8 cellular contexts compared by ENCODE assay signal in the genomic region with DNA sequence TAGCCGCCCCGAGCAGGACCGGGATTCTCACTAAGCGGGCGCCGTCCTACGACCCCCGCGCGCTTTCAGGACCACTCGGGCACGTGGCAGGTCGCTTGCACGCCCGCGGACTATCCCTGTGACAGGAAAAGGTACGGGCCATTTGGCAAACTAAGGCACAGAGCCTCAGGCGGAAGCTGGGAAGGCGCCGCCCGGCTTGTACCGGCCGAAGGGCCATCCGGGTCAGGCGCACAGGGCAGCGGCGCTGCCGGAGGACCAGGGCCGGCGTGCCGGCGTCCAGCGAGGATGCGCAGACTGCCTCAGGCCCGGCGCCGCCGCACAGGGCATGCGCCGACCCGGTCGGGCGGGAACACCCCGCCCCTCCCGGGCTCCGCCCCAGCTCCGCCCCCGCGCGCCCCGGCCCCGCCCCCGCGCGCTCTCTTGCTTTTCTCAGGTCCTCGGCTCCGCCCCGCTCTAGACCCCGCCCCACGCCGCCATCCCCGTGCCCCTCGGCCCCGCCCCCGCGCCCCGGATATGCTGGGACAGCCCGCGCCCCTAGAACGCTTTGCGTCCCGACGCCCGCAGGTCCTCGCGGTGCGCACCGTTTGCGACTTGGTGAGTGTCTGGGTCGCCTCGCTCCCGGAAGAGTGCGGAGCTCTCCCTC. TPM values are rescaled to one million over a fixed set of nuclear protein-coding genes. Genes with fewer than 3 reads are reported as not detected.
A peak's percentile ranks its signal among the peaks of the same experiment; 100 is the strongest.
DNase-seq lines count a peak whose midpoint lies in the region; ATAC-seq and TF ChIP-seq lines count a peak whose summit lies in the region.

Gene MGMT (plus strand): TSS at position 539 of the 643 bp plus-strand sequence.

- ATAC-seq in GM21717 (IDR thresholded peaks at IDR 0.05; ENCODE audit: unreplicated experiment) = peak; percentile 88
- peak; percentile 99 for ATAC-seq in activated B cell treated with CpG ODN at 0.5 μM for 24 hours (ENCODE audit: low read depth)

- H3K36me3 Mint-ChIP-seq in activated B cell treated with CpG ODN at 0.5 μM for 24 hours (ENCODE audit: low read depth) = peaks cover 8% of the 10 kb centered on the region

- peak within 1 kb of the TSS; percentile 79 to 88 (median 82) for H3K4me3 ChIP-seq in mammary epithelial cell (replicated peaks in 1 of 3; ENCODE audit: insufficient read depth in 1 of 3, low read depth in 2 of 3, low read length in 3 of 3)

- intact Hi-C loops in activated B cell treated with CpG ODN at 0.5 μM for 24 hours (cut with micrococcal nuclease) (loop anchor here (1.0 to 5.0 kb wide), 5 partner anchors 35 to 1340 kb away; partner anchors contain the start of gene MKI67), mammary epithelial cell (cut with micrococcal nuclease) (no loop called here)

- H3K4me3 Mint-ChIP-seq in activated B cell treated with CpG ODN at 0.5 μM for 24 hours = peak within 1 kb of the TSS; percentile 81

- H3K36me3 ChIP-seq in KOPT-K1 (ENCODE audit: insufficient read depth, low read length) (0 out of 2 replicates have a peak, but pooled peaks cover 14% of the 10 kb centered on the region), mammary epithelial cell (ENCODE audit: insufficient read depth, low read length) (no peaks in the 10 kb centered on the region)

- H3K27me3 ChIP-seq in mammary epithelial cell (ENCODE audit: insufficient read depth, low read length) = no peaks in the 10 kb centered on the region

- POLR2A ChIA-PET in activated B cell treated with CpG ODN at 0.5 μM for 24 hours (lab: Charles Lee) = interaction anchor here (0.6 to 3.6 kb wide), 10 partner anchors 9 to 670 kb away, joined by 3 to 20 read pairs (median 3); partner anchors contain the start of genes C10orf143 and GLRX3

- BruUV-seq in mammary epithelial cell (replicated peaks; lab: Mats Ljungman, UMichigan) = no TSS peak

- peak within 1 kb of the TSS; percentile 98 for H3K4me2 ChIP-seq in mammary epithelial cell (ENCODE audit: insufficient read depth, low read depth, low read length)

- H3K9ac ChIP-seq in mammary epithelial cell (ENCODE audit: insufficient read depth, low read length) = peak within 1 kb of the TSS; percentile 32

- H4K20me1 ChIP-seq in mammary epithelial cell (ENCODE audit: insufficient read depth, low read length) = no peaks in the 10 kb centered on the region

- in situ Hi-C loops in mammary epithelial cell (cut with MboI; ENCODE audit: low sequenced_read_pairs in 2 of 2) = no loop called here

- no CpG with 5 or more reads among the region's 83 CpGs for WGBS in mammary epithelial cell (ENCODE audit: low coverage, missing lambda C conversion rate)

- H3K27ac ChIP-seq in KOPT-K1 (ENCODE audit: low read depth, low read length, poor library complexity, severe bottlenecking) (peak within 1 kb of the TSS; percentile 77), mammary epithelial cell (ENCODE audit: insufficient read depth, low read depth, low read length) (peak within 1 kb of the TSS; percentile 20)

- peak within 1 kb of the TSS; percentile 99 for H2AFZ ChIP-seq in mammary epithelial cell (ENCODE audit: low read depth, low read length)

- no peaks in the 10 kb centered on the region for H3K79me2 ChIP-seq in mammary epithelial cell (ENCODE audit: insufficient read depth, low read length)

- peak within 1 kb of the TSS; percentile 82 for H3K27ac Mint-ChIP-seq in activated B cell treated with CpG ODN at 0.5 μM for 24 hours

- CTCF ChIA-PET in activated B cell treated with CpG ODN at 0.5 μM for 24 hours (lab: Charles Lee) = interaction anchor here (1.7 kb wide), 1 partner anchor 643 kb away, joined by 4 read pairs; the partner anchor contains the start of gene C10orf143
- CTCF ChIA-PET in mammary epithelial cell (lab: Charles Lee; ENCODE audit: low non-redundant PET) = no interaction called here

- dilution Hi-C loops in mammary epithelial cell (cut with HindIII; ENCODE audit: low sequenced_read_pairs) = loop anchor here (5.0 kb wide), 1 partner anchor 85 kb away; no protein-coding TSS in a partner anchor

- TF ChIP-seq CTCF in activated B cell treated with CpG ODN at 0.5 μM for 24 hours (IDR thresholded peaks at IDR 0.05) (no peak), mammary epithelial cell (conservative IDR thresholded peaks at IDR 0.05 in 1 of 2, IDR thresholded peaks at IDR 0.05 in 1 of 2; ENCODE audit: extremely low read depth in 1 of 2, insufficient read depth in 1 of 2, low read depth in 1 of 2, low read length in 2 of 2) (no peak)

- no peaks in the 10 kb centered on the region for H3K9me3 Mint-ChIP-seq in activated B cell treated with CpG ODN at 0.5 μM for 24 hours

- peaks cover 12% of the 10 kb centered on the region for H3K4me1 Mint-ChIP-seq in activated B cell treated with CpG ODN at 0.5 μM for 24 hours

- H3K9me3 ChIP-seq in KOPT-K1 (ENCODE audit: insufficient read depth, low read length, poor library complexity, severe bottlenecking) (no peaks in the 10 kb centered on the region), mammary epithelial cell (replicated peaks; ENCODE audit: insufficient read depth, low read length) (no peaks in the 10 kb centered on the region)

- no peaks in the 10 kb centered on the region for H3K27me3 Mint-ChIP-seq in activated B cell treated with CpG ODN at 0.5 μM for 24 hours

- H3K4me1 ChIP-seq in mammary epithelial cell (ENCODE audit: insufficient read depth, low read length) = peaks cover 6% of the 10 kb centered on the region

- DNase-seq in EL (peak; percentile 88), activated B cell treated with CpG ODN at 0.5 μM for 24 hours (peak; percentile 97), mammary epithelial cell (peak; percentile 73), inferior parietal cortex (ENCODE audit: extremely low spot score) (peak; percentile 72), smooth muscle cell of the brain vasculature (ENCODE audit: low read depth, low spot score) (peak; percentile 59), COR-L47 (lab: John Stamatoyannopoulos, UW) (no peak)

RNA-seq across cellular contexts. Expression of gene MGMT, which starts in this region (rescaled TPM):
- 22.5 and 25.8 TPM in 2 replicates for total RNA-seq in activated B cell treated with CpG ODN at 0.5 μM for 24 hours
- 10 to 100 TPM; 11.2 to 22.2 TPM for total RNA-seq in mammary epithelial cell
- polyA plus RNA-seq in mammary epithelial cell = 23.0 TPM
- polyA minus RNA-seq in mammary epithelial cell = 6.8 TPM
